25 cellular contexts compared by ENCODE assay signal in genomic region chrX:18935893-18936292, GRCh38.
"Had no signal": no experiment of that assay in that cellular context is flagged by ENCODE, and none has a peak within 500 bp of the region (broad histone marks: within the 10 kb centered on the region; RNA-seq: fewer than 3 reads in every experiment).

No MANE protein-coding gene starts in this region.

- FAIRE-seq: keratinocyte had no signal

- H3K9me3 ChIP-seq: heart right ventricle, left lung, ovary, right atrium auricular region, sigmoid colon, stomach, thoracic aorta, tibial artery, uterus had no signal

- H3K4me1 ChIP-seq: heart right ventricle, left lung, right atrium auricular region, sigmoid colon, stomach, tibial artery, uterus had no signal

- H3K4me2 ChIP-seq: smooth muscle cell had no signal

- H3K9me3 Mint-ChIP-seq: naive thymus-derived CD4-positive, alpha-beta T cell; natural killer cell treated with Interleukin-12 subunit alpha and Interleukin-12 subunit beta and Interleukin-15 and Interleukin-18, amount 100 ng/mL, for 72 hours; stimulated activated naive B cell treated with anti-CD40 and anti-IgM and Interleukin-4, amounts not matched to agents 10 μg/mL and 1 μg/mL and 100 μg/mL, for 72 hours; type B pancreatic cell had no signal

- H3K4me3 Mint-ChIP-seq: mesothelial cell of epicardium; naive thymus-derived CD4-positive, alpha-beta T cell; natural killer cell treated with Interleukin-12 subunit alpha and Interleukin-12 subunit beta and Interleukin-15 and Interleukin-18, amount 100 ng/mL, for 72 hours; stimulated activated naive B cell treated with anti-CD40 and anti-IgM and Interleukin-4, amounts not matched to agents 10 μg/mL and 1 μg/mL and 100 μg/mL, for 72 hours; type B pancreatic cell had no signal

- H3K27me3 ChIP-seq: heart right ventricle, left lung, ovary, right atrium auricular region, sigmoid colon, stomach, tibial artery, uterus had no signal

- DNase-seq: heart right ventricle; hippocampal formation; kidney glomerular epithelial cell; left cardiac atrium; left lung; mesendoderm; naive thymus-derived CD4-positive, alpha-beta T cell; ovary; sigmoid colon; stimulated activated CD4-positive, alpha-beta T cell treated with anti-CD3 and anti-CD28 coated beads, Interleukin-1b, Interleukin-23, amount 100 ng/mL, for 48 hours; stimulated activated CD4-positive, alpha-beta T cell treated with anti-CD3 and anti-CD28 coated beads, Interleukin-4, amount 100 ng/mL, for 1 hour; stimulated activated naive B cell treated with anti-CD40 and anti-IgM and Interleukin-4, amounts not matched to agents 10 μg/mL and 1 μg/mL and 100 μg/mL, for 72 hours; stimulated activated naive CD8-positive, alpha-beta T cell treated with anti-CD3 and anti-CD28 coated beads, Interleukin-15, Interleukin-2, amounts not matched to agents 100 U/mL and 50 U/mL, for 24 hours; stomach; tibial artery; uterus had no signal

- H3K27me3 Mint-ChIP-seq: naive thymus-derived CD4-positive, alpha-beta T cell; natural killer cell treated with Interleukin-12 subunit alpha and Interleukin-12 subunit beta and Interleukin-15 and Interleukin-18, amount 100 ng/mL, for 72 hours; progenitor cell of endocrine pancreas; stimulated activated naive B cell treated with anti-CD40 and anti-IgM and Interleukin-4, amounts not matched to agents 10 μg/mL and 1 μg/mL and 100 μg/mL, for 72 hours; type B pancreatic cell had no signal

- H3K4me3 ChIP-seq: heart right ventricle, left lung, lung, ovary, right atrium auricular region, sigmoid colon, smooth muscle cell, stomach, thoracic aorta, tibial artery, uterus had no signal

- H3K36me3 Mint-ChIP-seq: natural killer cell treated with Interleukin-12 subunit alpha and Interleukin-12 subunit beta and Interleukin-15 and Interleukin-18, amount 100 ng/mL, for 72 hours had no signal

- H3K36me3 ChIP-seq: ovary, right atrium auricular region, thoracic aorta, uterus had no signal

- H3K4me1 Mint-ChIP-seq: naive thymus-derived CD4-positive, alpha-beta T cell; stimulated activated naive B cell treated with anti-CD40 and anti-IgM and Interleukin-4, amounts not matched to agents 10 μg/mL and 1 μg/mL and 100 μg/mL, for 72 hours had no signal

- ATAC-seq: heart right ventricle; left cardiac atrium; left lung; naive thymus-derived CD4-positive, alpha-beta T cell; natural killer cell treated with Interleukin-12 subunit alpha and Interleukin-12 subunit beta and Interleukin-15 and Interleukin-18, amount 100 ng/mL, for 72 hours; stimulated activated naive B cell treated with anti-CD40 and anti-IgM and Interleukin-4, amounts not matched to agents 10 μg/mL and 1 μg/mL and 100 μg/mL, for 72 hours; stimulated activated naive CD8-positive, alpha-beta T cell treated with anti-CD3 and anti-CD28 coated beads, Interleukin-15, Interleukin-2, amounts not matched to agents 100 U/mL and 50 U/mL, for 24 hours had no signal

- H3K27ac Mint-ChIP-seq: mesothelial cell of epicardium; naive thymus-derived CD4-positive, alpha-beta T cell; natural killer cell treated with Interleukin-12 subunit alpha and Interleukin-12 subunit beta and Interleukin-15 and Interleukin-18, amount 100 ng/mL, for 72 hours; progenitor cell of endocrine pancreas; stimulated activated naive B cell treated with anti-CD40 and anti-IgM and Interleukin-4, amounts not matched to agents 10 μg/mL and 1 μg/mL and 100 μg/mL, for 72 hours; type B pancreatic cell had no signal

- H3K27ac ChIP-seq: heart right ventricle, left lung, ovary, right atrium auricular region, sigmoid colon, stomach, thoracic aorta, tibial artery, uterus had no signal
